17 cellular contexts compared by ENCODE assay signal in genomic region chr3:148815736-148816135, GRCh38. TPM values are rescaled to one million over a fixed set of nuclear protein-coding genes. Genes with fewer than 3 reads are reported as not detected.
"Had no signal": no experiment of that assay in that cellular context is flagged by ENCODE, and none has a peak within 500 bp of the region (broad histone marks: within the 10 kb centered on the region; RNA-seq: fewer than 3 reads in every experiment).

No MANE protein-coding gene starts in this region.

- DNase-seq: activated CD4-positive, alpha-beta memory T cell treated with anti-CD3 and anti-CD28 coated beads for 36 hours; activated gamma-delta T cell treated with Interleukin-2 at 50 U/mL for 16 hours; activated T-cell treated with anti-CD3 and anti-CD28 coated beads, Interleukin-2, amount 50 U/mL, for 72 hours; aorta; effector CD4-positive, alpha-beta T cell; foreskin melanocyte; heart right ventricle; islet precursor cell; left lung; pancreas; upper lobe of left lung had no signal

- H3K4me1 ChIP-seq: breast epithelium, heart right ventricle, left lung, right atrium auricular region, upper lobe of left lung had no signal

- ATAC-seq: activated T-cell treated with anti-CD3 and anti-CD28 coated beads, Interleukin-2, amount 50 U/mL, for 72 hours; heart right ventricle; left lung; pancreas had no signal

- H2AFZ ChIP-seq: neural progenitor cell had no signal

- H3K27me3 Mint-ChIP-seq: memory B cell had no signal

- H3K27me3 ChIP-seq: breast epithelium, heart right ventricle, left lung, neural progenitor cell, pancreas, right atrium auricular region, upper lobe of left lung had no signal

- H3K4me2 ChIP-seq: neural progenitor cell, smooth muscle cell had no signal

- H3K4me1 Mint-ChIP-seq: memory B cell had no signal

- H3K27ac ChIP-seq: breast epithelium, heart right ventricle, left lung, neural progenitor cell, pancreas, right atrium auricular region, upper lobe of left lung, VCaP had no signal

- H3K36me3 Mint-ChIP-seq: activated CD4-positive, alpha-beta memory T cell treated with anti-CD3 and anti-CD28 coated beads for 36 hours; memory B cell had no signal

- H3K9me3 Mint-ChIP-seq: activated CD4-positive, alpha-beta memory T cell treated with anti-CD3 and anti-CD28 coated beads for 36 hours; activated T-cell treated with anti-CD3 and anti-CD28 coated beads, Interleukin-2, amount 50 U/mL, for 72 hours; memory B cell had no signal

- H3K9ac ChIP-seq: neural progenitor cell had no signal

- H3K4me3 Mint-ChIP-seq: activated CD4-positive, alpha-beta memory T cell treated with anti-CD3 and anti-CD28 coated beads for 36 hours; activated T-cell treated with anti-CD3 and anti-CD28 coated beads, Interleukin-2, amount 50 U/mL, for 72 hours; memory B cell; neural progenitor cell had no signal

- H3K36me3 ChIP-seq: breast epithelium, heart right ventricle, left lung, neural progenitor cell, pancreas, right atrium auricular region, upper lobe of left lung had no signal

- H3K4me3 ChIP-seq: breast epithelium, heart right ventricle, left lung, neural progenitor cell, pancreas, right atrium auricular region, smooth muscle cell, upper lobe of left lung had no signal

- H3K9me3 ChIP-seq: breast epithelium, heart right ventricle, left lung, pancreas, right atrium auricular region, upper lobe of left lung had no signal

- H3K27ac Mint-ChIP-seq: activated CD4-positive, alpha-beta memory T cell treated with anti-CD3 and anti-CD28 coated beads for 36 hours; activated T-cell treated with anti-CD3 and anti-CD28 coated beads, Interleukin-2, amount 50 U/mL, for 72 hours; memory B cell; neural progenitor cell had no signal

RNA-seq across cellular contexts. Expression of gene CPB1, which starts 11.9 kb away (rescaled TPM):
- total RNA-seq: activated CD4-positive, alpha-beta memory T cell treated with anti-CD3 and anti-CD28 coated beads for 36 hours; activated T-cell treated with anti-CD3 and anti-CD28 coated beads, Interleukin-2, amount 50 U/mL, for 72 hours; left lung; smooth muscle cell had no signal
- polyA plus RNA-seq: smooth muscle cell had no signal

RNA-seq across cellular contexts. Expression of gene CPA3, which starts 49.4 kb away (rescaled TPM):
- total RNA-seq: activated CD4-positive, alpha-beta memory T cell treated with anti-CD3 and anti-CD28 coated beads for 36 hours; activated T-cell treated with anti-CD3 and anti-CD28 coated beads, Interleukin-2, amount 50 U/mL, for 72 hours; smooth muscle cell had no signal
- polyA plus RNA-seq: smooth muscle cell had no signal
